ENCODE assay signal across 15 cellular contexts in the genomic region with DNA sequence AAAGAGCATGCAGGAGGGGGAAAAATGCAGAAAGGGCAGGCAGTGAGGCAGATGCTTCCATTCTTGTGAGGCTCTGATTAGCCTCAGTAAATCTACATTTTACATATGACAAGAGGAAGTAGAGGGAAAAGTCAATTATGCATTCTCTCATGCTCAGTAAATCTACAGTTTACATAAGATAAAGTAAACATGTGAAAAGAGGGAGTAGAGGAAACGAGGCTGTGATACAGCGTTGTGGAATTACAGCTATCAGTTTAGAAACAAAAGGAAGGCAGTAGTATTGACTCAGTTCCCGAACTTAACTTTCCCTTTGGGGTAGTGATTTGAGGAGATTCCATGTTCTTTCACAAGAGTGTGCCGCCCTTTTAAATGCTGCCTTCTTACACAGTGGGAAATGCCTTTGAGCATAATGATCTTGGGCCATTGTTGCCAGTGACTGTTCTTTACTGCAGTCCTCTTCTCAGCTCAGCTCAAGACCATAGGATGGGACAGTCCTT. TPM values are rescaled to one million over a fixed set of nuclear protein-coding genes. Genes with fewer than 3 reads are reported as not detected.
A peak's percentile ranks its signal among the peaks of the same experiment; 100 is the strongest.
DNase-seq lines count a peak whose midpoint lies in the region; ATAC-seq, FAIRE-seq and TF ChIP-seq lines count a peak whose summit lies in the region.
"Had no signal": no experiment of that assay in that cellular context is flagged by ENCODE, and none has a peak within 500 bp of the region (broad histone marks: within the 10 kb centered on the region; RNA-seq: fewer than 3 reads in every experiment).

No MANE protein-coding gene starts in this region.

- no peaks in the 10 kb centered on the region for H3K27me3 Mint-ChIP-seq in Calu3 (ENCODE audit: unreplicated experiment)
- H3K27me3 Mint-ChIP-seq in astrocyte (ENCODE audit: low read depth, unreplicated experiment) = no peaks in the 10 kb centered on the region
- H3K27me3 Mint-ChIP-seq: activated naive CD8-positive, alpha-beta T cell had no signal

- no peaks in the 10 kb centered on the region for H3K9me3 Mint-ChIP-seq in Calu3 (ENCODE audit: low read depth, unreplicated experiment)
- H3K9me3 Mint-ChIP-seq in astrocyte (ENCODE audit: unreplicated experiment) = no peaks in the 10 kb centered on the region

- H3K27ac ChIP-seq in astrocyte (ENCODE audit: low read depth, low read length) = peak overlapping the region; percentile 21
- H3K27ac ChIP-seq: BLaER1 had no signal

- in situ Hi-C loops in G401 (cut with HindIII; ENCODE audit: low sequenced_read_pairs) = no loop called here

- H3K27me3 ChIP-seq in astrocyte (ENCODE audit: insufficient read depth, low read length) = no peaks in the 10 kb centered on the region
- H3K27me3 ChIP-seq: BLaER1 had no signal

- no peaks in the 10 kb centered on the region for H3K79me2 ChIP-seq in astrocyte (ENCODE audit: insufficient read depth, low read length)

- DNase-seq in Calu3 = no peak
- DNase-seq in HT-29 (ENCODE audit: low spot score) = peak; percentile 39
- DNase-seq in astrocyte (ENCODE audit: low read depth) = peak; percentile 57
- DNase-seq in left colon = no peak
- no peak for DNase-seq in G401 (ENCODE audit: low spot score)
- no peak for DNase-seq in OCI-M2 (lab: John Stamatoyannopoulos, UW; ENCODE audit: unreplicated experiment)
- DNase-seq in ureter (ENCODE audit: low spot score) = no peak
- DNase-seq: NCI-H187; stimulated activated CD4-positive, alpha-beta T cell treated with anti-CD3 and anti-CD28 coated beads, Interleukin-4, amount 100 ng/mL, for 24 hours; stimulated activated naive CD8-positive, alpha-beta T cell treated with anti-CD3 and anti-CD28 coated beads, Interleukin-15, Interleukin-2, amounts not matched to agents 100 U/mL and 50 U/mL, for 24 hours had no signal

- no peak overlapping the region for H3K9ac ChIP-seq in astrocyte (ENCODE audit: low read length)
- H3K9ac ChIP-seq: BLaER1 had no signal

- H3K36me3 Mint-ChIP-seq in Calu3 (ENCODE audit: insufficient read depth, unreplicated experiment) (peaks cover 5% of the 10 kb centered on the region), astrocyte (ENCODE audit: low read depth, unreplicated experiment) (no peaks in the 10 kb centered on the region)
- H3K36me3 Mint-ChIP-seq: activated naive CD8-positive, alpha-beta T cell had no signal

- peak; percentile 75 for FAIRE-seq in astrocyte (lab: Jason Lieb, UNC)

- H3K4me1 ChIP-seq in astrocyte (ENCODE audit: insufficient read depth, low read length) = peaks cover 28% of the 10 kb centered on the region

- no TSS peak for BruUV-seq in Calu3 (replicated peaks; lab: Mats Ljungman, UMichigan)

- ATAC-seq in left colon = peak; percentile 84
- ATAC-seq in HG02852 (IDR thresholded peaks at IDR 0.05; ENCODE audit: unreplicated experiment) = no peak
- ATAC-seq: stimulated activated naive CD8-positive, alpha-beta T cell treated with anti-CD3 and anti-CD28 coated beads, Interleukin-15, Interleukin-2, amounts not matched to agents 100 U/mL and 50 U/mL, for 24 hours had no signal

- H3K4me3 ChIP-seq in astrocyte (ENCODE audit: insufficient read depth, low read depth, low read length) = peak overlapping the region; percentile 6
- H3K4me3 ChIP-seq: BLaER1, lung had no signal

- H3K4me2 ChIP-seq in astrocyte (ENCODE audit: low read length) = peak overlapping the region; percentile 61
- H3K4me2 ChIP-seq: BLaER1 had no signal

- H3K27ac Mint-ChIP-seq in Calu3 (ENCODE audit: unreplicated experiment) = peak overlapping the region; percentile 51
- H3K27ac Mint-ChIP-seq in astrocyte (ENCODE audit: unreplicated experiment) = no peak overlapping the region
- H3K27ac Mint-ChIP-seq: activated naive CD8-positive, alpha-beta T cell had no signal

- intact Hi-C loops in Calu3 (cut with micrococcal nuclease; ENCODE audit: unreplicated experiment) = loop anchor here (5.0 kb wide), 1 partner anchor 96 kb away; no protein-coding TSS in a partner anchor
- intact Hi-C loops in left colon (cut with DNase I, micrococcal nuclease) = no loop called here

- no peaks in the 10 kb centered on the region for H3K36me3 ChIP-seq in astrocyte (ENCODE audit: insufficient read depth, low read length)
- H3K36me3 ChIP-seq: BLaER1 had no signal

- H3K4me3 Mint-ChIP-seq in Calu3 (ENCODE audit: low read depth, unreplicated experiment) (peak overlapping the region; percentile 39), astrocyte (ENCODE audit: unreplicated experiment) (no peak overlapping the region)
- H3K4me3 Mint-ChIP-seq: activated naive CD8-positive, alpha-beta T cell had no signal

- H3K9me3 ChIP-seq in astrocyte (ENCODE audit: insufficient read depth, low read depth, low read length) = no peaks in the 10 kb centered on the region
- H3K9me3 ChIP-seq: BLaER1 had no signal

- H2AFZ ChIP-seq in astrocyte (ENCODE audit: low read depth, low read length) = peak overlapping the region; percentile 56

- CTCF ChIA-PET in Calu3 (lab: Charles Lee) = interaction anchor here (1.0 to 1.1 kb wide), 2 partner anchors 24 to 1114 kb away, joined by 3 read pairs; no protein-coding TSS in a partner anchor

- no peak for TF ChIP-seq CTCF in Calu3 (IDR thresholded peaks at IDR 0.05; ENCODE audit: unreplicated experiment)
- no peak for TF ChIP-seq CTCF in astrocyte (IDR thresholded peaks at IDR 0.05; ENCODE audit: insufficient read depth, low read depth, low read length)

- peaks cover 53% of the 10 kb centered on the region for H3K4me1 Mint-ChIP-seq in Calu3 (ENCODE audit: low read depth, unreplicated experiment)
- H3K4me1 Mint-ChIP-seq in astrocyte (ENCODE audit: low read depth, unreplicated experiment) = peaks cover 17% of the 10 kb centered on the region

- H4K20me1 ChIP-seq in astrocyte (ENCODE audit: insufficient read depth, low read length) = no peaks in the 10 kb centered on the region
- H4K20me1 ChIP-seq: BLaER1 had no signal

RNA-seq across cellular contexts. Expression of a gene that starts 39.3 kb away (rescaled TPM):
- total RNA-seq in Calu3 (2022) (not detected in 2 replicates), astrocyte (not detected in 2 replicates), left colon (not detected), ureter (not detected)
- not detected in 2 replicates for total RNA-seq in HT-29 (2014; rRNA removed; shearing (Covaris generic))
- not detected in 2 replicates for total RNA-seq in G401 (2014; rRNA removed; shearing (Covaris generic))
- total RNA-seq: lung, omental fat pad had no signal

Comparison
In these comparisons a context has a peak if more than half of its experiments do, and no peak if none do; other contexts are left out.
1. DNase-seq: peak in HT-29 (single experiment) and astrocyte (single experiment); none in Calu3 (single experiment), left colon (0 of 2), G401 (single experiment), OCI-M2 (single experiment) and ureter (single experiment).